In the genomic region with DNA sequence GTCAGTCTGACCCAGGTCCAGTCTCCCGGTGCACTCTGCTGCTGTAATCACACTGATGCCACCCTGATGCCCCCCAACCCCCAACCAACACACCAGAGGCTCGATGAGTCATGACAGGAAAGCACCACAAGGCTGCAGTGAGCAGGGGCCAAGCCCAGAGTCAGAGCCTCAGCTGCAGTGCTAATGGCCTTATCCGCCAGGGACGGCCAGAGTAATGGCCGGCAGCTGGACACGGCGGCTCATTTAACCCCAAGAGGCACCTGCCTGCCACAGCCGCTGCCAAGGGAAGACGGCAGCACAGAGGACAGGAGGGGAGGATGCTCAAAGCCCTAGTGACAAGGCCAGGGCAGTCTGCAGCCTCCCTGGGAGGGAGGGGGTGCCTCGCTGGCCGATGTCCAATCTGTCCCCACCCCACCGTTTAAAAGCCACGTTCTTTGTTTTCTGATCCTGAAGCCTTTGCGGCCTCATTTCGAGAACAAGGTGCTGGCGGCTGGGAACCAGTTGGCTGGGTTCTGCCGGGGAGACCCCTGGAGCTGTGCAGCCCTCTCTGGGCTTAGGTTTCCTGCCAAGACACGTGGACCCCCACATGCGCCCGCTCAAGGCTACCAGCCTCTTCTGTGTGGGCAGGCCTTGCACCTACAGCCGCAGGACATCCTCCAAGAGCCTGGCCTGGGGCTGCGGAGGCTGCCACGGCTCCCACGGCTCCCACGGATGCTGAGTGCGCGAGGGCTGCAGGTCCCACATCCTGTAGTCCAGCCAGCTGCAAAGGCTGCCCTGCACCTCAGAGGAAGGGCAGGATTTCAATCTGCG, we compare ENCODE assay signal across 11 cellular contexts. TPM values are rescaled to one million over a fixed set of nuclear protein-coding genes. Genes with fewer than 3 reads are reported as not detected.
DNase-seq lines count a peak whose midpoint lies in the region; ATAC-seq and TF ChIP-seq lines count a peak whose summit lies in the region.
"Had no signal": no experiment of that assay in that cellular context is flagged by ENCODE, and none has a peak within 500 bp of the region (broad histone marks: within the 10 kb centered on the region; RNA-seq: fewer than 3 reads in every experiment).

No MANE protein-coding gene starts in this region.

- no peak overlapping the region for H3K4me3 Mint-ChIP-seq in nephron progenitor cell

- no peak overlapping the region for H2AFZ ChIP-seq in PC-3 (ENCODE audit: low read length)

- no peaks in the 10 kb centered on the region for H3K9me3 Mint-ChIP-seq in nephron progenitor cell

- H3K4me1 Mint-ChIP-seq in nephron progenitor cell, result peaks cover 77% of the 10 kb centered on the region

- no TSS peak for BruUV-seq in PC-3 (replicated peaks; lab: Mats Ljungman, UMichigan)

- DNase-seq in GM03348 (ENCODE audit: low spot score), result peak; percentile 67
- no peak for DNase-seq in PC-3
- DNase-seq in epithelial cell of esophagus (ENCODE audit: low read depth), result peak; percentile 27
- DNase-seq in renal cortical epithelial cell (ENCODE audit: low read depth), result peak; percentile 78
- DNase-seq in nephron progenitor cell, result no peak
- DNase-seq in activated naive CD4-positive, alpha-beta T cell (lab: John Stamatoyannopoulos, UW), result no peak
- DNase-seq in NCI-H510A treated with DMSO at 0.1 percent for 48 hours (lab: John Stamatoyannopoulos, UW), result no peak
- no peak for DNase-seq in ureter (ENCODE audit: low spot score)
- DNase-seq: stimulated activated CD4-positive, alpha-beta T cell treated with anti-CD3 and anti-CD28 coated beads, Interleukin-4, amount 100 ng/mL, for 24 hours had no signal

- no peak overlapping the region for H3K4me2 ChIP-seq in PC-3 (ENCODE audit: low read length)

- no peak overlapping the region for H3K27ac ChIP-seq in PC-3 (ENCODE audit: low read length)
- H3K27ac ChIP-seq: vagina had no signal

- H3F3A ChIP-seq in PC-3 (ENCODE audit: low read length, unreplicated experiment), result no peaks in the 10 kb centered on the region

- H4K20me1 ChIP-seq in PC-3 (ENCODE audit: low read length), result peaks cover 32% of the 10 kb centered on the region; the same call in 1 of the 2 replicates

- H3K4me3 ChIP-seq in PC-3 (ENCODE audit: low read length) (no peak overlapping the region), epithelial cell of esophagus (ENCODE audit: low read length) (no peak overlapping the region)
- H3K4me3 ChIP-seq: vagina had no signal

- POLR2A ChIA-PET in PC-3 (lab: Charles Lee; ENCODE audit: unreplicated experiment), result no interaction called here

- peaks cover 97% of the 10 kb centered on the region for H3K79me2 ChIP-seq in PC-3 (ENCODE audit: low read length)

- H3K27me3 ChIP-seq in PC-3 (ENCODE audit: low read length), result no peaks in the 10 kb centered on the region
- H3K27me3 ChIP-seq: vagina had no signal

- no peaks in the 10 kb centered on the region for H3K27me3 Mint-ChIP-seq in nephron progenitor cell (ENCODE audit: low read depth, poor library complexity)

- no peaks in the 10 kb centered on the region for H3K9me2 ChIP-seq in PC-3 (replicated peaks; ENCODE audit: low read length)

- H3K36me3 Mint-ChIP-seq in nephron progenitor cell (ENCODE audit: low read depth), result no peaks in the 10 kb centered on the region

- no peak overlapping the region for H3K27ac Mint-ChIP-seq in nephron progenitor cell

- TF ChIP-seq CTCF in PC-3 (conservative IDR thresholded peaks at IDR 0.05; ENCODE audit: low read depth, low read length) (no peak), epithelial cell of esophagus (IDR thresholded peaks at IDR 0.05; ENCODE audit: insufficient read depth, low read depth, low read length, missing control alignments) (no peak), nephron progenitor cell (IDR thresholded peaks at IDR 0.05) (no peak)

- H3K4me1 ChIP-seq in PC-3 (ENCODE audit: insufficient read depth, low read length), result peaks cover 13% of the 10 kb centered on the region

- peak; percentile 55; the same call in 1 of the 2 replicates for ATAC-seq in PC-3

- H3K9me3 ChIP-seq in PC-3 (ENCODE audit: low read length), result no peaks in the 10 kb centered on the region
- H3K9me3 ChIP-seq: vagina had no signal

- intact Hi-C loops in PC-3 (cut with micrococcal nuclease), result no loop called here

- no peaks in the 10 kb centered on the region for H3K36me3 ChIP-seq in PC-3 (ENCODE audit: low read depth, low read length)
- H3K36me3 ChIP-seq: vagina had no signal

- H3K9ac ChIP-seq in PC-3 (ENCODE audit: low read length), result no peak overlapping the region

- CTCF ChIA-PET in PC-3 (lab: Charles Lee), result no interaction called here

RNA-seq across cellular contexts. Expression of gene CCDC85C, which starts 13.1 kb away (rescaled TPM):
- total RNA-seq in PC-3 (2014; rRNA removed) (36.4 and 44.6 TPM in 2 replicates), renal cortical epithelial cell (11.0 and 11.6 TPM in 2 replicates), ureter (30.1 TPM)

RNA-seq across cellular contexts. Expression of gene HHIPL1, which starts 54.0 kb away (rescaled TPM):
- total RNA-seq in PC-3 (2014; rRNA removed) (0.84 and 0.92 TPM in 2 replicates), renal cortical epithelial cell (1.8 and 2.6 TPM in 2 replicates), ureter (2.4 TPM)
- total RNA-seq: mononuclear cell had no signal

Comparison
In these comparisons a context has a peak if more than half of its experiments do, and no peak if none do; other contexts are left out.
1. DNase-seq: peak in GM03348 (single experiment), epithelial cell of esophagus (single experiment) and renal cortical epithelial cell (single experiment); none in PC-3 (single experiment), nephron progenitor cell (single experiment), activated naive CD4-positive, alpha-beta T cell (0 of 4), NCI-H510A treated with DMSO at 0.1 percent for 48 hours (single experiment) and ureter (single experiment).